27 cellular contexts compared by ENCODE assay signal in the genomic region with DNA sequence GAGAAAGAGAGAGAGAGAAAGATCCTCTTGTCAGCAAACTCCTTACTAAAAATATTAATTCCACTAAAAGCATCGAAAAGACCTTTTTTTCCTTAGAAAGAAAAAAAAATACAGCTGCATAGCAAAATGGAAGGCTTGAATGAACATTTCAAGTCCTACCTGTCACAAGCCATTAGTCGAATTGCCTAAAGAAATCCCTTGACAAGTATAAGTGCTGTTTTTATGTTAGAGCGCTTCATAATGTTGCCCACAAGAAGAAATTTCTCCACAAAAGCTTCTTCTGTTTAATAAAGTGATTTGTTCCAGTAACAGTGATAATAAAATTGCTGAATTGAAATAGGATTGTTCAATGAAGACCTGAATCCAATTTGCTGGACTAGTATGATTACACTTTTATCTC.
"Had no signal": no experiment of that assay in that cellular context is flagged by ENCODE, and none has a peak within 500 bp of the region (broad histone marks: within the 10 kb centered on the region; RNA-seq: fewer than 3 reads in every experiment).

No MANE protein-coding gene starts in this region.

- H3K4me1 ChIP-seq: stomach, suprapubic skin, testis, thyroid gland, tibial artery, tibial nerve, transverse colon, upper lobe of left lung, upper lobe of right lung, uterus, vagina had no signal

- H3K36me3 ChIP-seq: stomach, suprapubic skin, thoracic aorta, thyroid gland, tibial artery, tibial nerve, transverse colon, upper lobe of left lung, upper lobe of right lung, uterus, vagina had no signal

- H3K27ac ChIP-seq: stomach, suprapubic skin, testis, thoracic aorta, thyroid gland, tibial artery, tibial nerve, transverse colon, upper lobe of left lung, upper lobe of right lung, uterus, vagina had no signal

- DNase-seq: stimulated activated CD4-positive, alpha-beta T cell treated with anti-CD3 and anti-CD28 coated beads, Interleukin-2, amount 100 ng/mL, for 48 hours; stimulated activated CD4-positive, alpha-beta T cell treated with anti-CD3 and anti-CD28 coated beads, Interleukin-4, amount 100 ng/mL, for 1 hour; stimulated activated CD4-positive, alpha-beta T cell treated with anti-CD3 and anti-CD28 coated beads, Interleukin-4, amount 100 ng/mL, for 24 hours; stimulated activated CD4-positive, alpha-beta T cell treated with anti-CD3 and anti-CD28 coated beads, Interleukin-4, amount 100 ng/mL, for 4 hours; stimulated activated CD8-positive, alpha-beta memory T cell treated with anti-CD3 and anti-CD28 coated beads, Interleukin-4, amount 100 ng/mL, for 48 hours; stimulated activated naive B cell treated with anti-CD40 and anti-IgM and Interleukin-4, amounts not matched to agents 10 μg/mL and 1 μg/mL and 100 μg/mL, for 72 hours; stimulated activated naive CD4-positive, alpha-beta T cell; stimulated activated naive CD4-positive, alpha-beta T cell treated with Interleukin-2 at 50 U/mL for 16 hours; stimulated activated naive CD8-positive, alpha-beta T cell treated with anti-CD3 and anti-CD28 coated beads, Interleukin-15, amount 100 ng/mL, for 72 hours; stimulated activated naive CD8-positive, alpha-beta T cell treated with anti-CD3 and anti-CD28 coated beads, Interleukin-15, Interleukin-2, amounts not matched to agents 100 U/mL and 50 U/mL, for 24 hours; stomach; substantia nigra; testis; thyroid gland; tibial artery; transverse colon; trophoblast cell; upper lobe of left lung; upper lobe of right lung; uterus had no signal

- ATAC-seq: stimulated activated effector memory CD8-positive, alpha-beta T cell treated with anti-CD3 and anti-CD28 coated beads, Interleukin-12 subunit alpha, Interleukin-12 subunit beta, amount 100 ng/mL, for 72 hours; stimulated activated memory B cell treated with anti-CD40 and anti-IgM and Interleukin-4, amounts not matched to agents 10 μg/mL and 1 μg/mL and 100 μg/mL, for 72 hours; stimulated activated naive B cell treated with anti-CD40 and anti-IgM and Interleukin-4, amounts not matched to agents 10 μg/mL and 1 μg/mL and 100 μg/mL, for 72 hours; stimulated activated naive CD8-positive, alpha-beta T cell treated with anti-CD3 and anti-CD28 coated beads, Interleukin-15, amount 100 ng/mL, for 72 hours; stimulated activated naive CD8-positive, alpha-beta T cell treated with anti-CD3 and anti-CD28 coated beads, Interleukin-15, Interleukin-2, amounts not matched to agents 100 U/mL and 50 U/mL, for 24 hours; upper lobe of right lung had no signal

- H3K27me3 ChIP-seq: stomach, testis, thyroid gland, tibial artery, transverse colon, upper lobe of left lung, upper lobe of right lung, uterus, vagina had no signal

- H3K9me3 ChIP-seq: stomach, suprapubic skin, testis, thoracic aorta, thyroid gland, tibial artery, tibial nerve, transverse colon, upper lobe of left lung, upper lobe of right lung, uterus, vagina had no signal

- FAIRE-seq: urothelium cell line had no signal

- H3K4me3 ChIP-seq: stomach, suprapubic skin, testis, thoracic aorta, thyroid gland, tibial artery, tibial nerve, transverse colon, upper lobe of left lung, upper lobe of right lung, uterus, vagina had no signal
